1 cellular context compared by ENCODE assay signal in genomic region chr3:34619990-34620389, GRCh38.
TF ChIP-seq lines count a peak whose summit lies in the region.

No MANE protein-coding gene starts in this region.

TF ChIP-seq in Ishikawa, 13 proteins besides CTCF, POLR2A, EP300 and RAD21 (continued from another document):
- TF ChIP-seq, protein P1, sequence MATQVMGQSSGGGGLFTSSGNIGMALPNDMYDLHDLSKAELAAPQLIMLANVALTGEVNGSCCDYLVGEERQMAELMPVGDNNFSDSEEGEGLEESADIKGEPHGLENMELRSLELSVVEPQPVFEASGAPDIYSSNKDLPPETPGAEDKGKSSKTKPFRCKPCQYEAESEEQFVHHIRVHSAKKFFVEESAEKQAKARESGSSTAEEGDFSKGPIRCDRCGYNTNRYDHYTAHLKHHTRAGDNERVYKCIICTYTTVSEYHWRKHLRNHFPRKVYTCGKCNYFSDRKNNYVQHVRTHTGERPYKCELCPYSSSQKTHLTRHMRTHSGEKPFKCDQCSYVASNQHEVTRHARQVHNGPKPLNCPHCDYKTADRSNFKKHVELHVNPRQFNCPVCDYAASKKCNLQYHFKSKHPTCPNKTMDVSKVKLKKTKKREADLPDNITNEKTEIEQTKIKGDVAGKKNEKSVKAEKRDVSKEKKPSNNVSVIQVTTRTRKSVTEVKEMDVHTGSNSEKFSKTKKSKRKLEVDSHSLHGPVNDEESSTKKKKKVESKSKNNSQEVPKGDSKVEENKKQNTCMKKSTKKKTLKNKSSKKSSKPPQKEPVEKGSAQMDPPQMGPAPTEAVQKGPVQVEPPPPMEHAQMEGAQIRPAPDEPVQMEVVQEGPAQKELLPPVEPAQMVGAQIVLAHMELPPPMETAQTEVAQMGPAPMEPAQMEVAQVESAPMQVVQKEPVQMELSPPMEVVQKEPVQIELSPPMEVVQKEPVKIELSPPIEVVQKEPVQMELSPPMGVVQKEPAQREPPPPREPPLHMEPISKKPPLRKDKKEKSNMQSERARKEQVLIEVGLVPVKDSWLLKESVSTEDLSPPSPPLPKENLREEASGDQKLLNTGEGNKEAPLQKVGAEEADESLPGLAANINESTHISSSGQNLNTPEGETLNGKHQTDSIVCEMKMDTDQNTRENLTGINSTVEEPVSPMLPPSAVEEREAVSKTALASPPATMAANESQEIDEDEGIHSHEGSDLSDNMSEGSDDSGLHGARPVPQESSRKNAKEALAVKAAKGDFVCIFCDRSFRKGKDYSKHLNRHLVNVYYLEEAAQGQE (IDR thresholded peaks at IDR 0.05; ENCODE audit: low read depth) = no peak
- TF ChIP-seq, protein P2, sequence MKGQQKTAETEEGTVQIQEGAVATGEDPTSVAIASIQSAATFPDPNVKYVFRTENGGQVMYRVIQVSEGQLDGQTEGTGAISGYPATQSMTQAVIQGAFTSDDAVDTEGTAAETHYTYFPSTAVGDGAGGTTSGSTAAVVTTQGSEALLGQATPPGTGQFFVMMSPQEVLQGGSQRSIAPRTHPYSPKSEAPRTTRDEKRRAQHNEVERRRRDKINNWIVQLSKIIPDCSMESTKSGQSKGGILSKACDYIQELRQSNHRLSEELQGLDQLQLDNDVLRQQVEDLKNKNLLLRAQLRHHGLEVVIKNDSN (IDR thresholded peaks at IDR 0.05) = no peak
- no peak for TF ChIP-seq FOXM1 (IDR thresholded peaks at IDR 0.05; ENCODE audit: borderline replicate concordance, low read depth)
- no peak for TF ChIP-seq TEAD4 (IDR thresholded peaks at IDR 0.05)
- TF ChIP-seq ZBTB7A (IDR thresholded peaks at IDR 0.05; ENCODE audit: low read depth) = no peak
- TF ChIP-seq NFIC (IDR thresholded peaks at IDR 0.05) = no peak
